Comparison of ENCODE assay signal across 1 cellular context in the genomic region with DNA sequence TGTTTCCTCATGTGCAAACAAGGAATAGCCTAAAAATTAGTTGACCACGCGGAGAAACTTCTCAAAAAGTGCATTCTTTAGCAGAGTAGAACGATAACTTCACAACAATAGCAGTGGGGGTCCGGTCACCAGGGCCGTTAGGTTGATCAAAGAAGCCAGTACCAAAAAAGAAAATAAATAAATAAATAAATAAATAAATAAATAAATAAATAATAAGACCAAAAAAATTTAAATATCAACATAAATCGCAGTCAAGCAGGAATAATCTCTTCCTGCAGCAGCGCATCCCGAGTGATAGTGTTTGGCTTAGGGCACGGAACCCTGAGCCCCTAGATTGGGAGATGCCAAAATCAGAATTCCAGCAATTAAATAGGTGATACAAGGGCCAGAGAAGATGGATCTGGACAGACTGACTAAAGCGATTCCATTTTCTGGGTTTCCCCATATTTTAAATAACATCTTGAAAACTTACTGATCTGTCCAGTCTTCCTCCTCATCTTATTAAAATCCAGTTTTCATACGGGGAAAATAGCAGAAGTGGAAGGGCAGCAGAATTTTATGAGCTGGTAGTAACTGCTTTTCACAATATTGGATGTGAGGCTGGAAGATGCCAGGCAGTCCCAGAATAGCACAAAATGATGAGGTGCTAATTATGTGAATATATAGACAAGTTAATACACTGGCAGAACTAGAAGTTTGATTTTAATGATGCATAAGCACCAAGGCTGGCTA.
TF ChIP-seq lines count a peak whose summit lies in the region.

No MANE protein-coding gene starts in this region.

TF ChIP-seq in HepG2, 621 proteins besides CTCF, POLR2A, EP300 and RAD21:
- no peak for TF ChIP-seq ZNF121 (CRISPR knock-in tag; IDR thresholded peaks at IDR 0.05)
- TF ChIP-seq REPIN1 (CRISPR knock-in tag; IDR thresholded peaks at IDR 0.05; ENCODE audit: borderline replicate concordance, low read depth), result no peak
- no peak for TF ChIP-seq SMARCC2 (IDR thresholded peaks at IDR 0.05)
- TF ChIP-seq TBL1XR1 (IDR thresholded peaks at IDR 0.05; ENCODE audit: borderline replicate concordance, low read length, partially characterized antibody), result no peak
- no peak for TF ChIP-seq ETV6 (CRISPR knock-in tag; conservative IDR thresholded peaks at IDR 0.05)
- TF ChIP-seq, protein P1, sequence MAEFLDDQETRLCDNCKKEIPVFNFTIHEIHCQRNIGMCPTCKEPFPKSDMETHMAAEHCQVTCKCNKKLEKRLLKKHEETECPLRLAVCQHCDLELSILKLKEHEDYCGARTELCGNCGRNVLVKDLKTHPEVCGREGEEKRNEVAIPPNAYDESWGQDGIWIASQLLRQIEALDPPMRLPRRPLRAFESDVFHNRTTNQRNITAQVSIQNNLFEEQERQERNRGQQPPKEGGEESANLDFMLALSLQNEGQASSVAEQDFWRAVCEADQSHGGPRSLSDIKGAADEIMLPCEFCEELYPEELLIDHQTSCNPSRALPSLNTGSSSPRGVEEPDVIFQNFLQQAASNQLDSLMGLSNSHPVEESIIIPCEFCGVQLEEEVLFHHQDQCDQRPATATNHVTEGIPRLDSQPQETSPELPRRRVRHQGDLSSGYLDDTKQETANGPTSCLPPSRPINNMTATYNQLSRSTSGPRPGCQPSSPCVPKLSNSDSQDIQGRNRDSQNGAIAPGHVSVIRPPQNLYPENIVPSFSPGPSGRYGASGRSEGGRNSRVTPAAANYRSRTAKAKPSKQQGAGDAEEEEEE (CRISPR knock-in tag; IDR thresholded peaks at IDR 0.05; ENCODE audit: borderline replicate concordance), result no peak
TF ChIP-seq in HepG2: peak in this region for 0.
